Comparison of ENCODE assay signal across 8 cellular contexts in genomic region chr9:4366649-4367330, GRCh38.
DNase-seq lines count a peak whose midpoint lies in the region; TF ChIP-seq lines count a peak whose summit lies in the region.

No MANE protein-coding gene starts in this region.

- no peaks in the 10 kb centered on the region for H3K36me3 ChIP-seq in trophoblast cell (ENCODE audit: control insufficient read depth in 1 of 2, insufficient read depth in 2 of 2, low read length in 2 of 2)

- H3K79me2 ChIP-seq in trophoblast cell (ENCODE audit: control insufficient read depth, insufficient read depth, low read length, poor library complexity), result no peaks in the 10 kb centered on the region

- DNase-seq in AG04450 (ENCODE audit: low read depth, low spot score) (peak; percentile 24), NCI-H2196 (lab: John Stamatoyannopoulos, UW; ENCODE audit: unreplicated experiment) (peak; percentile 75), activated T-cell treated with anti-CD3 and anti-CD28 coated beads for 24 hours (ENCODE audit: low read depth) (peak; percentile 11), foreskin fibroblast (peak; percentile 42 to 71), trophoblast cell (peak; percentile 16 to 78), posterior vena cava (ENCODE audit: low spot score) (no peak), GM19238 (ENCODE audit: insufficient read length, low spot score) (no peak)

- no peaks in the 10 kb centered on the region for H3K79me1 ChIP-seq in trophoblast cell (ENCODE audit: low read length)

- H3K4me3 ChIP-seq in AG04450 (ENCODE audit: low read depth, low read length) (no peak overlapping the region), foreskin fibroblast (ENCODE audit: low read depth in 1 of 2, low read length in 2 of 2) (no peak overlapping the region), trophoblast cell (ENCODE audit: low read depth, low read length) (no peak overlapping the region)

- no peak overlapping the region for H2AFZ ChIP-seq in trophoblast cell (ENCODE audit: insufficient read depth, low read length, poor library complexity)

- H2BK12ac ChIP-seq in trophoblast cell (ENCODE audit: low read length), result peak overlapping the region; percentile 54

- no peak overlapping the region for H3K14ac ChIP-seq in trophoblast cell (ENCODE audit: low read length)

- CTCF ChIA-PET in AG04450 (lab: Charles Lee), result interaction anchor here (0.5 to 4.6 kb wide), 38 partner anchors 9 to 1512 kb away, joined by 3 to 54 read pairs (median 4); partner anchors contain the start of gene RFX3

- H2BK120ac ChIP-seq in trophoblast cell (ENCODE audit: insufficient read depth, low read length, poor library complexity), result no peak overlapping the region

- H3K4ac ChIP-seq in trophoblast cell (ENCODE audit: low read depth, low read length), result no peak overlapping the region

- H3K9me3 ChIP-seq in AG04450 (ENCODE audit: control insufficient read depth, insufficient read depth, low read length) (no peaks in the 10 kb centered on the region), trophoblast cell (ENCODE audit: insufficient read depth, low read depth, low read length) (no peaks in the 10 kb centered on the region)

- no peak overlapping the region for H3K23ac ChIP-seq in trophoblast cell (ENCODE audit: low read length)

- intact Hi-C loops in posterior vena cava (cut with DNase I), result loop anchor here (2.0 to 10.0 kb wide), 3 partner anchors 52 to 632 kb away; no protein-coding TSS in a partner anchor

- H4K12ac ChIP-seq in trophoblast cell (ENCODE audit: low read depth, low read length), result no peak overlapping the region

- TF ChIP-seq CTCF in AG04450 (IDR thresholded peaks at IDR 0.05; ENCODE audit: low read depth, low read length) (peak; percentile 87), GM12873 (IDR thresholded peaks at IDR 0.05; ENCODE audit: insufficient read depth, low read depth, low read length, missing control alignments) (peak; percentile 79), foreskin fibroblast (IDR thresholded peaks at IDR 0.05; ENCODE audit: low read depth, low read length) (peak; percentile 86)

- POLR2A ChIA-PET in AG04450 (lab: Yijun Ruan, JAX), result no interaction called here

- no peaks in the 10 kb centered on the region for H3K4me1 ChIP-seq in trophoblast cell (ENCODE audit: control insufficient read depth in 1 of 2, insufficient read depth in 2 of 2, low read length in 2 of 2)

- WGBS in trophoblast cell (ENCODE audit: extremely low coverage, insufficient coverage, insufficient read length), result no CpG with 5 or more reads among the region's 11 CpGs

- H3K27ac ChIP-seq in AG04450 (ENCODE audit: low read depth, low read length) (no peak overlapping the region), trophoblast cell (ENCODE audit: low read depth, low read length) (no peak overlapping the region)

- no peak overlapping the region for H2BK5ac ChIP-seq in trophoblast cell (ENCODE audit: low read depth, low read length, poor library complexity)

- H3K27me3 ChIP-seq in AG04450 (ENCODE audit: control insufficient read depth, insufficient read depth, low read length), result peaks cover 5% of the 10 kb centered on the region
- H3K27me3 ChIP-seq in trophoblast cell (ENCODE audit: insufficient read depth, low read length), result no peaks in the 10 kb centered on the region

- no peak overlapping the region for H3K9ac ChIP-seq in trophoblast cell (ENCODE audit: low read length)

- no peak overlapping the region for H4K91ac ChIP-seq in trophoblast cell (ENCODE audit: low read depth, low read length)

- no peak overlapping the region for H2AK5ac ChIP-seq in trophoblast cell (ENCODE audit: low read length)

- H3K18ac ChIP-seq in trophoblast cell (ENCODE audit: low read length), result no peak overlapping the region

- no peak overlapping the region for H3K4me2 ChIP-seq in trophoblast cell (ENCODE audit: low read length)

- H4K8ac ChIP-seq in trophoblast cell (ENCODE audit: low read depth, low read length), result no peak overlapping the region

Comparison
In these comparisons a context has a peak if more than half of its experiments do, and no peak if none do; other contexts are left out.
1. DNase-seq: peak in AG04450 (single experiment), NCI-H2196 (single experiment), activated T-cell treated with anti-CD3 and anti-CD28 coated beads for 24 hours (single experiment), foreskin fibroblast (2 of 2) and trophoblast cell (2 of 2); none in posterior vena cava (single experiment) and GM19238 (single experiment).
2. Peak in every context shown above with its lines, with median percentiles within 50 percentile points of each other: CTCF ChIP-seq.